11 cellular contexts compared by ENCODE assay signal in the genomic region with DNA sequence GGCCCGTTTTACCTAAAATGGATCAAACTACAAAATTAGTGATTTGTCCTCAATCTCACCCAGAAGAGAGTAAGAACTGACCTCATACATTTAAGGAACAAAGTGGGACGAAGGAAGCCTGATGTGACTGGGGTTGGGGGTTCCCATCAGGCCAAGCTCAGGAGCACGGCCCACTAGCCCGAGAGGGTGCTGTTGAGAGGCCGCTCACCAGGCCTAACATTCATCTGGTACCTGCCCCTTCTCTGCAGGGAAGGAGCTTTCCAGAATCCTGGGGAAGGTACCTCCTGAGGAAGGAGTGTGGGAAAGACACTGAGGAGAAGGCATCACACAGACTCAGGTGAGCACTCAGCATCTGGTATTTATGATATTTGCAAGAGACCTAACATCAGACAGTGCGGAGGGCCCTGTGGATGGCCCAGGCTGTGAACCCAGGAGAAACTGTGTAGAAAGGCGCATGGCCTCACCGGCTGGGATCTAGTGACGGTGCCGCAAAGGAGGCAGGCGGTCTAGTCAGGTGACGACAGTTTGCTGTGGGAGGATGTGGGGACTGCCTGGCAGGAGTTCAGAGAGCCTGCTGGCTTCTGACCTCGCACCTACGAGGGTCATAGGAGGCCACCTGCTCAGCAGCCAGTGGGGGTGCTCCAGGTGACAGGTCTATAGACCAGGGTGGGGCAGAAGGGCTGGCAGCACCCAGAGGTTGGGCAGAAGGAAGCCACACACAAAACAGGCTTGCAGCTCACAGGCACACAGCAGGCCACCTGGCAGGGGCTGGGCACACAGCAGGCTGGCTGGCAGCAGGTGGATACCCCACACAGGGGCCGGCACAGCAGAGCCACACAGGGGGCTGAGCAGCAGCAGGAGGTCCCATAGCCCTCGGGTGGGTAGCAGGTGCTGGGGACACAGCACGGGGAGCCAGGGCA. TPM values are rescaled to one million over a fixed set of nuclear protein-coding genes. Genes with fewer than 3 reads are reported as not detected.
DNase-seq lines count a peak whose midpoint lies in the region; ATAC-seq and TF ChIP-seq lines count a peak whose summit lies in the region.
"Had no signal": no experiment of that assay in that cellular context is flagged by ENCODE, and none has a peak within 500 bp of the region (broad histone marks: within the 10 kb centered on the region; RNA-seq: fewer than 3 reads in every experiment).

No MANE protein-coding gene starts in this region.

- no peak for TF ChIP-seq CTCF in omental fat pad (IDR thresholded peaks at IDR 0.05)

- ATAC-seq in omental fat pad (ENCODE audit: low FRiP score) (peak; percentile 6), HG03196 (IDR thresholded peaks at IDR 0.05; ENCODE audit: unreplicated experiment) (no peak), GM18873 (IDR thresholded peaks at IDR 0.05; ENCODE audit: low FRiP score, unreplicated experiment) (no peak)

- DNase-seq in NCI-H1092 treated with DMSO at 0.1 percent for 48 hours (lab: John Stamatoyannopoulos, UW), result peak; percentile 46
- peak; percentile 5 for DNase-seq in SHP77 treated with DMSO at 0.1 percent for 48 hours (lab: John Stamatoyannopoulos, UW)
- DNase-seq in activated T-helper 9 cell treated with anti-CD3 and anti-CD28 coated beads, Interleukin-2, amount 50 U/mL, for 16 hours (ENCODE audit: low read depth), result peak; percentile 18
- no peak for DNase-seq in omental fat pad (ENCODE audit: low spot score)
- DNase-seq in C1 segment of cervical spinal cord (lab: John Stamatoyannopoulos, UW), result no peak
- no peak for DNase-seq in dermis blood vessel endothelial cell
- DNase-seq: colonic mucosa, foreskin melanocyte, small intestine had no signal

RNA-seq across cellular contexts. Expression of a gene that starts 0.5 kb away (rescaled TPM):
- total RNA-seq in omental fat pad (not detected), dermis blood vessel endothelial cell (not detected in 2 replicates)
- total RNA-seq: colonic mucosa had no signal

RNA-seq across cellular contexts. Expression of a gene that starts 3.8 kb away (rescaled TPM):
- total RNA-seq in omental fat pad (not detected), dermis blood vessel endothelial cell (not detected in 2 replicates)
- total RNA-seq: colonic mucosa had no signal

RNA-seq across cellular contexts. Expression of a gene that starts 7.7 kb away (rescaled TPM):
- not detected for total RNA-seq in omental fat pad
- total RNA-seq in dermis blood vessel endothelial cell, result not detected in 2 replicates
- total RNA-seq: colonic mucosa had no signal

RNA-seq across cellular contexts. Expression of a gene that starts 12.8 kb away (rescaled TPM):
- total RNA-seq in omental fat pad (not detected), dermis blood vessel endothelial cell (not detected in 2 replicates)
- total RNA-seq: colonic mucosa had no signal

RNA-seq across cellular contexts. Expression of a gene that starts 16.8 kb away (rescaled TPM):
- total RNA-seq in omental fat pad (not detected), dermis blood vessel endothelial cell (not detected in 2 replicates)
- total RNA-seq: colonic mucosa had no signal

Comparison
In these comparisons a context has a peak if more than half of its experiments do, and no peak if none do; other contexts are left out.
1. DNase-seq: peak in NCI-H1092 treated with DMSO at 0.1 percent for 48 hours (single experiment), SHP77 treated with DMSO at 0.1 percent for 48 hours (single experiment) and activated T-helper 9 cell treated with anti-CD3 and anti-CD28 coated beads, Interleukin-2, amount 50 U/mL, for 16 hours (single experiment); none in omental fat pad (single experiment), C1 segment of cervical spinal cord (0 of 14) and dermis blood vessel endothelial cell (single experiment).